Comparison of ENCODE assay signal across 1 cellular context in genomic region chr11:119721129-119722120, GRCh38.
TF ChIP-seq lines count a peak whose summit lies in the region.

No MANE protein-coding gene starts in this region.

TF ChIP-seq in WTC11, 78 proteins besides CTCF, POLR2A, EP300 and RAD21 (continued from another document):
- no peak for TF ChIP-seq ATF2 (CRISPR knock-in tag; IDR thresholded peaks at IDR 0.05; ENCODE audit: borderline replicate concordance, low read depth)
- TF ChIP-seq AFF4 (CRISPR knock-in tag; IDR thresholded peaks at IDR 0.05; ENCODE audit: borderline replicate concordance): no peak
- TF ChIP-seq, protein P1, sequence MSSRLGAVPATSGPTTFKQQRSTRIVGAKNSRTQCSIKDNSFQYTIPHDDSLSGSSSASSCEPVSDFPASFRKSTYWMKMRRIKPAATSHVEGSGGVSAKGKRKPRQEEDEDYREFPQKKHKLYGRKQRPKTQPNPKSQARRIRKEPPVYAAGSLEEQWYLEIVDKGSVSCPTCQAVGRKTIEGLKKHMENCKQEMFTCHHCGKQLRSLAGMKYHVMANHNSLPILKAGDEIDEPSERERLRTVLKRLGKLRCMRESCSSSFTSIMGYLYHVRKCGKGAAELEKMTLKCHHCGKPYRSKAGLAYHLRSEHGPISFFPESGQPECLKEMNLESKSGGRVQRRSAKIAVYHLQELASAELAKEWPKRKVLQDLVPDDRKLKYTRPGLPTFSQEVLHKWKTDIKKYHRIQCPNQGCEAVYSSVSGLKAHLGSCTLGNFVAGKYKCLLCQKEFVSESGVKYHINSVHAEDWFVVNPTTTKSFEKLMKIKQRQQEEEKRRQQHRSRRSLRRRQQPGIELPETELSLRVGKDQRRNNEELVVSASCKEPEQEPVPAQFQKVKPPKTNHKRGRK (CRISPR knock-in tag; IDR thresholded peaks at IDR 0.05; ENCODE audit: borderline replicate concordance): no peak
- TF ChIP-seq TEAD1 (CRISPR knock-in tag; IDR thresholded peaks at IDR 0.05): no peak
- no peak for TF ChIP-seq FOXK1 (CRISPR knock-in tag; IDR thresholded peaks at IDR 0.05)
- TF ChIP-seq GTF2I (CRISPR knock-in tag; conservative IDR thresholded peaks at IDR 0.05): no peak
- TF ChIP-seq ZNF671 (CRISPR knock-in tag; IDR thresholded peaks at IDR 0.05): no peak
- no peak for TF ChIP-seq PRRX2 (CRISPR knock-in tag; IDR thresholded peaks at IDR 0.05)
- TF ChIP-seq HMGXB4 (CRISPR knock-in tag; IDR thresholded peaks at IDR 0.05): no peak
- TF ChIP-seq GABPB1 (CRISPR knock-in tag; IDR thresholded peaks at IDR 0.05): no peak
